Comparison of ENCODE assay signal across 12 cellular contexts in genomic region chr16:50278251-50278650, GRCh38. TPM values are rescaled to one million over a fixed set of nuclear protein-coding genes. Genes with fewer than 3 reads are reported as not detected.
DNase-seq lines count a peak whose midpoint lies in the region; ATAC-seq lines count a peak whose summit lies in the region.
"Had no signal": no experiment of that assay in that cellular context is flagged by ENCODE, and none has a peak within 500 bp of the region (broad histone marks: within the 10 kb centered on the region; RNA-seq: fewer than 3 reads in every experiment).

No MANE protein-coding gene starts in this region.

- no peak overlapping the region for H4K8ac ChIP-seq in mesenchymal stem cell (ENCODE audit: low read length)

- H3K4me2 ChIP-seq in mesenchymal stem cell (ENCODE audit: low read length, poor library complexity, severe bottlenecking) = no peak overlapping the region

- no peak overlapping the region for H3K4me3 ChIP-seq in effector memory CD4-positive, alpha-beta T cell (ENCODE audit: insufficient read depth, low read depth, low read length, poor library complexity, severe bottlenecking)
- no peak overlapping the region for H3K4me3 ChIP-seq in mesenchymal stem cell (ENCODE audit: insufficient read depth in 1 of 2, low read depth in 1 of 2, low read length in 2 of 2)

- no peak for ATAC-seq in T-helper 17 cell
- no peak for ATAC-seq in stimulated activated naive B cell treated with anti-CD40 and anti-IgM and Interleukin-4, amounts not matched to agents 10 μg/mL and 1 μg/mL and 100 μg/mL, for 72 hours (replicated peaks)
- ATAC-seq in HG02973 (IDR thresholded peaks at IDR 0.05; ENCODE audit: unreplicated experiment) = no peak

- H3K18ac ChIP-seq in mesenchymal stem cell (ENCODE audit: low read depth in 1 of 2, low read length in 2 of 2) = no peak overlapping the region

- H4K91ac ChIP-seq in mesenchymal stem cell (ENCODE audit: low read length) = no peak overlapping the region

- peak overlapping the region; percentile 81 for H3K27ac Mint-ChIP-seq in activated naive CD4-positive, alpha-beta T cell treated with anti-CD3 and anti-CD28 coated beads for 36 hours
- peak overlapping the region; percentile 96 for H3K27ac Mint-ChIP-seq in T-helper 17 cell
- H3K27ac Mint-ChIP-seq in stimulated activated naive B cell treated with anti-CD40 and anti-IgM and Interleukin-4, amounts not matched to agents 10 μg/mL and 1 μg/mL and 100 μg/mL, for 72 hours = peak overlapping the region; percentile 74

- DNase-seq in activated naive CD4-positive, alpha-beta T cell treated with anti-CD3 and anti-CD28 coated beads for 36 hours = no peak
- no peak for DNase-seq in activated naive CD4-positive, alpha-beta T cell (lab: John Stamatoyannopoulos, UW)
- no peak for DNase-seq in T-helper 17 cell
- no peak for DNase-seq in effector memory CD4-positive, alpha-beta T cell
- no peak for DNase-seq in stimulated activated naive B cell treated with anti-CD40 and anti-IgM and Interleukin-4, amounts not matched to agents 10 μg/mL and 1 μg/mL and 100 μg/mL, for 72 hours
- DNase-seq in cortex of kidney (lab: John Stamatoyannopoulos, UW) = no peak
- DNase-seq in mesenchymal stem cell = no peak
- DNase-seq: foreskin fibroblast, IMR-90, NCI-H1930, SHP77 had no signal

- no peak overlapping the region for H2AFZ ChIP-seq in mesenchymal stem cell (ENCODE audit: low read depth, low read length)

- H3K4me1 ChIP-seq in effector memory CD4-positive, alpha-beta T cell (ENCODE audit: control insufficient read depth, insufficient read depth, low read length, poor library complexity, severe bottlenecking) = peaks cover 83% of the 10 kb centered on the region
- H3K4me1 ChIP-seq in mesenchymal stem cell (ENCODE audit: control insufficient read depth, insufficient read depth, low read depth, low read length) = peaks cover 4% of the 10 kb centered on the region

- 50% methylated on average over 2 of the region's 3 CpGs for WGBS in mesenchymal stem cell

- peaks cover 93% of the 10 kb centered on the region for H3K4me1 Mint-ChIP-seq in activated naive CD4-positive, alpha-beta T cell treated with anti-CD3 and anti-CD28 coated beads for 36 hours (ENCODE audit: low read depth)
- peaks cover 68% of the 10 kb centered on the region for H3K4me1 Mint-ChIP-seq in T-helper 17 cell
- H3K4me1 Mint-ChIP-seq in stimulated activated naive B cell treated with anti-CD40 and anti-IgM and Interleukin-4, amounts not matched to agents 10 μg/mL and 1 μg/mL and 100 μg/mL, for 72 hours = peaks cover 72 to 99% of the 10 kb centered on the region in 2 donors

- H3K27me3 ChIP-seq in effector memory CD4-positive, alpha-beta T cell (replicated peaks; ENCODE audit: control insufficient read depth, insufficient read depth, low read length, poor library complexity, severe bottlenecking) = no peaks in the 10 kb centered on the region
- H3K27me3 ChIP-seq in mesenchymal stem cell (ENCODE audit: control insufficient read depth in 1 of 2, insufficient read depth in 1 of 2, low read length in 2 of 2) = no peaks in the 10 kb centered on the region

- H2BK12ac ChIP-seq in mesenchymal stem cell (ENCODE audit: low read length in 2 of 2) = no peak overlapping the region

- H3K9ac ChIP-seq in mesenchymal stem cell (ENCODE audit: low read length) = no peak overlapping the region

- H2BK120ac ChIP-seq in mesenchymal stem cell (ENCODE audit: low read depth, low read length) = no peak overlapping the region

- no peaks in the 10 kb centered on the region for H3K27me3 Mint-ChIP-seq in activated naive CD4-positive, alpha-beta T cell treated with anti-CD3 and anti-CD28 coated beads for 36 hours (ENCODE audit: low read depth)
- H3K27me3 Mint-ChIP-seq in T-helper 17 cell = no peaks in the 10 kb centered on the region
- H3K27me3 Mint-ChIP-seq in stimulated activated naive B cell treated with anti-CD40 and anti-IgM and Interleukin-4, amounts not matched to agents 10 μg/mL and 1 μg/mL and 100 μg/mL, for 72 hours = no peaks in the 10 kb centered on the region

- H3K27ac ChIP-seq in effector memory CD4-positive, alpha-beta T cell (ENCODE audit: insufficient read depth, low read length, poor library complexity, severe bottlenecking) = peak overlapping the region; percentile 64
- H3K27ac ChIP-seq in mesenchymal stem cell (ENCODE audit: low read length, poor library complexity, severe bottlenecking) = no peak overlapping the region

- H3K79me1 ChIP-seq in mesenchymal stem cell (replicated peaks; ENCODE audit: low read length, poor library complexity, severe bottlenecking) = peaks cover 31% of the 10 kb centered on the region

- intact Hi-C loops in activated naive CD4-positive, alpha-beta T cell treated with anti-CD3 and anti-CD28 coated beads for 36 hours (cut with micrococcal nuclease) = loop anchor here (5.0 kb wide), 4 partner anchors 106 to 269 kb away; partner anchors contain the start of genes CNEP1R1 and NKD1

- H3K9me3 Mint-ChIP-seq in activated naive CD4-positive, alpha-beta T cell treated with anti-CD3 and anti-CD28 coated beads for 36 hours = peaks cover 7% of the 10 kb centered on the region
- H3K9me3 Mint-ChIP-seq in stimulated activated naive B cell treated with anti-CD40 and anti-IgM and Interleukin-4, amounts not matched to agents 10 μg/mL and 1 μg/mL and 100 μg/mL, for 72 hours = peaks cover 2 to 4% of the 10 kb centered on the region in 2 donors

- H3K9me3 ChIP-seq in T-helper 17 cell (ENCODE audit: control insufficient read depth, low read length, poor library complexity, severe bottlenecking) = no peaks in the 10 kb centered on the region
- H3K9me3 ChIP-seq in effector memory CD4-positive, alpha-beta T cell (ENCODE audit: control insufficient read depth, low read length) = no peaks in the 10 kb centered on the region
- no peaks in the 10 kb centered on the region for H3K9me3 ChIP-seq in mesenchymal stem cell (ENCODE audit: control insufficient read depth, low read length)

- no peak overlapping the region for H2AK5ac ChIP-seq in mesenchymal stem cell (ENCODE audit: low read length, severe bottlenecking)

- no peak overlapping the region for H3K14ac ChIP-seq in mesenchymal stem cell (ENCODE audit: low read length in 2 of 2)

- H3K4me3 Mint-ChIP-seq in activated naive CD4-positive, alpha-beta T cell treated with anti-CD3 and anti-CD28 coated beads for 36 hours = peak overlapping the region; percentile 38
- peak overlapping the region; percentile 83 for H3K4me3 Mint-ChIP-seq in T-helper 17 cell
- H3K4me3 Mint-ChIP-seq in stimulated activated naive B cell treated with anti-CD40 and anti-IgM and Interleukin-4, amounts not matched to agents 10 μg/mL and 1 μg/mL and 100 μg/mL, for 72 hours = peak overlapping the region; percentile 29 to 30

- H3K36me3 Mint-ChIP-seq in activated naive CD4-positive, alpha-beta T cell treated with anti-CD3 and anti-CD28 coated beads for 36 hours (ENCODE audit: low read depth) = peaks cover 19% of the 10 kb centered on the region
- H3K36me3 Mint-ChIP-seq in T-helper 17 cell (ENCODE audit: low read depth) = peaks cover 5% of the 10 kb centered on the region
- H3K36me3 Mint-ChIP-seq in stimulated activated naive B cell treated with anti-CD40 and anti-IgM and Interleukin-4, amounts not matched to agents 10 μg/mL and 1 μg/mL and 100 μg/mL, for 72 hours = peaks cover 23 to 40% of the 10 kb centered on the region in 2 donors

- no peak overlapping the region for H2BK5ac ChIP-seq in mesenchymal stem cell (ENCODE audit: low read depth, low read length, poor library complexity, severe bottlenecking)

- H3K4ac ChIP-seq in mesenchymal stem cell (ENCODE audit: low read depth in 1 of 2, low read length in 2 of 2) = no peak overlapping the region

- no peaks in the 10 kb centered on the region for H3K36me3 ChIP-seq in effector memory CD4-positive, alpha-beta T cell (ENCODE audit: control insufficient read depth, insufficient read depth, low read length)
- H3K36me3 ChIP-seq in mesenchymal stem cell (ENCODE audit: control insufficient read depth in 1 of 2, insufficient read depth in 2 of 2, low read depth in 1 of 2, low read length in 2 of 2) = peaks cover 0 to 5% of the 10 kb centered on the region in 2 experiments

- H2BK15ac ChIP-seq in mesenchymal stem cell (ENCODE audit: low read depth, poor library complexity, severe bottlenecking) = no peak overlapping the region

- CTCF ChIA-PET in activated naive CD4-positive, alpha-beta T cell treated with anti-CD3 and anti-CD28 coated beads for 36 hours (lab: Charles Lee) = interaction anchor here (0.6 to 2.1 kb wide), 7 partner anchors 10 to 253 kb away, joined by 3 to 8 read pairs (median 5); partner anchors contain the start of genes ADCY7 and CNEP1R1

- no peak overlapping the region for H3K23ac ChIP-seq in mesenchymal stem cell (ENCODE audit: low read length in 2 of 2)

RNA-seq across cellular contexts. Expression of gene ADCY7, which starts 11.9 kb away (rescaled TPM):
- total RNA-seq in activated naive CD4-positive, alpha-beta T cell treated with anti-CD3 and anti-CD28 coated beads for 36 hours = 10 to 100 TPM; 73.4 to 89.6 TPM
- 100 to 1,000 TPM; 187 to 203 TPM for total RNA-seq in T-helper 17 cell
- polyA plus RNA-seq in mesenchymal stem cell (2013, experiment 1 of 2) = 6.2 TPM
- 6.4 TPM for polyA plus RNA-seq in mesenchymal stem cell (2013, experiment 2 of 2)

Comparison
In these comparisons a context has a peak if more than half of its experiments do, and no peak if none do; other contexts are left out.
1. H3K4me3 Mint-ChIP-seq: peak in every context shown above with its lines; median percentile 83 in T-helper 17 cell; 38 in activated naive CD4-positive, alpha-beta T cell treated with anti-CD3 and anti-CD28 coated beads for 36 hours; 30 in stimulated activated naive B cell treated with anti-CD40 and anti-IgM and Interleukin-4, amounts not matched to agents 10 μg/mL and 1 μg/mL and 100 μg/mL, for 72 hours.